16 cellular contexts compared by ENCODE assay signal in the genomic region with DNA sequence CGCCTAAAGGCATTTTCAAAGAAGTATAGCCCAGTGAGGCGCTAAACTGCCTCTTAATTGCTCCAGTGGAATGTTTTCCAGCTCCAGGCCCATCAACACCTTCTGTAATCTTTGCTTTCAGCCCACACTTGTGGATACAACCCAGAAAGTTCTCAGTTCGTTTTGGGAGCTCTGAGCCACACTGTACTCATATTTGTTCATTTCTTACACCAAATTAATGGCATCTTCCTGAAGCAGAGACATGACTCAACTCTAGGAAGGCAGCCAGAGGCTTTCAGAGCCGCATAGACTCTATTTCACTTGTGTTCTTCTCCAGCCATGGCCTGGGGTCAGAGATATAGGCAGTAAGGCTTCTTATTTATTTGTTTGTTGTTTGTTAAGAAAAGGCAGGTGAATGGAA.
A peak's percentile ranks its signal among the peaks of the same experiment; 100 is the strongest.
DNase-seq lines count a peak whose midpoint lies in the region; ATAC-seq, FAIRE-seq and TF ChIP-seq lines count a peak whose summit lies in the region.
"Had no signal": no experiment of that assay in that cellular context is flagged by ENCODE, and none has a peak within 500 bp of the region (broad histone marks: within the 10 kb centered on the region; RNA-seq: fewer than 3 reads in every experiment).

No MANE protein-coding gene starts in this region.

- no peak for TF ChIP-seq EP300 in suprapubic skin (IDR thresholded peaks at IDR 0.05)

- no peak overlapping the region for H3K9ac ChIP-seq in kidney (ENCODE audit: low read length in 2 of 2)

- H3K27me3 ChIP-seq in right cardiac atrium (ENCODE audit: control insufficient read depth, insufficient read depth), result no peaks in the 10 kb centered on the region
- peaks cover 9% of the 10 kb centered on the region for H3K27me3 ChIP-seq in suprapubic skin
- H3K27me3 ChIP-seq: pancreas had no signal

- H3K36me3 ChIP-seq in suprapubic skin (no peaks in the 10 kb centered on the region), kidney (ENCODE audit: control insufficient read depth in 1 of 2, insufficient read depth in 2 of 2, low read length in 2 of 2) (no peaks in the 10 kb centered on the region)
- H3K36me3 ChIP-seq: pancreas had no signal

- H3K4me3 ChIP-seq in cardiac fibroblast (replicated peaks in 1 of 2; ENCODE audit: low read depth in 2 of 2, low read length in 2 of 2), result no peak overlapping the region
- no peak overlapping the region for H3K4me3 ChIP-seq in right cardiac atrium (ENCODE audit: low read length)
- H3K4me3 ChIP-seq in suprapubic skin, result peak overlapping the region; percentile 17
- no peak overlapping the region for H3K4me3 ChIP-seq in kidney (ENCODE audit: low read length in 2 of 2)
- H3K4me3 ChIP-seq: pancreas had no signal

- H3K9me3 ChIP-seq in right cardiac atrium (ENCODE audit: control insufficient read depth, low read length) (no peaks in the 10 kb centered on the region), suprapubic skin (no peaks in the 10 kb centered on the region), kidney (ENCODE audit: control insufficient read depth in 1 of 2, low read length in 2 of 2) (no peaks in the 10 kb centered on the region)
- H3K9me3 ChIP-seq: pancreas had no signal

- peaks cover 13% of the 10 kb centered on the region for H3K4me1 ChIP-seq in right cardiac atrium (ENCODE audit: control insufficient read depth, insufficient read depth, low read length)
- peaks cover 20% of the 10 kb centered on the region for H3K4me1 ChIP-seq in suprapubic skin
- no peaks in the 10 kb centered on the region for H3K4me1 ChIP-seq in kidney (ENCODE audit: control insufficient read depth in 1 of 2, insufficient read depth in 1 of 2, low read depth in 1 of 2, low read length in 2 of 2)
- H3K4me1 ChIP-seq: pancreas had no signal

- 35% methylated on average over 4 of the region's 4 CpGs for WGBS in right cardiac atrium
- 48% methylated on average over 4 of the region's 4 CpGs for WGBS in suprapubic skin

- ATAC-seq in right cardiac atrium, result peak; percentile 63 to 71
- no peak for ATAC-seq in GM21447 (IDR thresholded peaks at IDR 0.05; ENCODE audit: unreplicated experiment)

- H3K27ac ChIP-seq in right cardiac atrium (ENCODE audit: low read length) (peak overlapping the region; percentile 50), suprapubic skin (peak overlapping the region; percentile 69), kidney (ENCODE audit: low read depth in 2 of 2, low read length in 2 of 2) (no peak overlapping the region)
- H3K27ac ChIP-seq: epithelial cell of prostate, pancreas had no signal

- TF ChIP-seq POLR2A in suprapubic skin (IDR thresholded peaks at IDR 0.05), result no peak

- FAIRE-seq in kidney (lab: Jason Lieb, UNC), result no peak
- FAIRE-seq: H54, pancreas had no signal

- intact Hi-C loops in right cardiac atrium (cut with DNase I), result loop anchor here in 2 of 4 donors (10.0 kb wide), 2 partner anchors 131 to 169 kb away; no protein-coding TSS in a partner anchor
- intact Hi-C loops in kidney (cut with DNase I), result no loop called here

- peak; percentile 63 for DNase-seq in LHCN-M2 (ENCODE audit: low read depth)
- DNase-seq in cardiac fibroblast (ENCODE audit: low read depth in 2 of 2), result peak; percentile 45 to 77
- peak in 2 of 3 donors; percentile 46 to 69 for DNase-seq in right cardiac atrium
- DNase-seq in suprapubic skin (ENCODE audit: low spot score in 2 of 2), result no peak
- DNase-seq in CD1c-positive myeloid dendritic cell (ENCODE audit: extremely low spot score), result no peak
- no peak for DNase-seq in kidney
- no peak for DNase-seq in GM20000 (ENCODE audit: low spot score)
- DNase-seq: activated CD4-positive, alpha-beta T cell treated with anti-CD3 and anti-CD28 coated beads, Interleukin-2, amount 50 U/mL, for 48 hours; activated gamma-delta T cell; CD4-positive, CD25-positive, alpha-beta regulatory T cell; GDM1; pancreas; stimulated activated CD4-positive, alpha-beta T cell treated with anti-CD3 and anti-CD28 coated beads, Interleukin-2, amount 100 ng/mL, for 24 hours had no signal

- TF ChIP-seq CTCF in cardiac fibroblast (IDR thresholded peaks at IDR 0.05; ENCODE audit: low read depth, low read length) (no peak), suprapubic skin (IDR thresholded peaks at IDR 0.05) (no peak), kidney (IDR thresholded peaks at IDR 0.05; ENCODE audit: borderline replicate concordance, extremely low read depth, insufficient read depth) (no peak), GM20000 (IDR thresholded peaks at IDR 0.05; ENCODE audit: extremely low read depth, missing control alignments) (no peak)

Comparison
In these comparisons a context has a peak if more than half of its experiments do, and no peak if none do; other contexts are left out.
1. DNase-seq: peak in LHCN-M2 (single experiment), cardiac fibroblast (2 of 2) and right cardiac atrium (2 of 3); none in suprapubic skin (0 of 2), CD1c-positive myeloid dendritic cell (single experiment), kidney (single experiment) and GM20000 (single experiment).
2. H3K27ac ChIP-seq: peak in right cardiac atrium (single experiment) and suprapubic skin (single experiment); none in kidney (0 of 2).